2 cellular contexts compared by ENCODE assay signal in the genomic region with DNA sequence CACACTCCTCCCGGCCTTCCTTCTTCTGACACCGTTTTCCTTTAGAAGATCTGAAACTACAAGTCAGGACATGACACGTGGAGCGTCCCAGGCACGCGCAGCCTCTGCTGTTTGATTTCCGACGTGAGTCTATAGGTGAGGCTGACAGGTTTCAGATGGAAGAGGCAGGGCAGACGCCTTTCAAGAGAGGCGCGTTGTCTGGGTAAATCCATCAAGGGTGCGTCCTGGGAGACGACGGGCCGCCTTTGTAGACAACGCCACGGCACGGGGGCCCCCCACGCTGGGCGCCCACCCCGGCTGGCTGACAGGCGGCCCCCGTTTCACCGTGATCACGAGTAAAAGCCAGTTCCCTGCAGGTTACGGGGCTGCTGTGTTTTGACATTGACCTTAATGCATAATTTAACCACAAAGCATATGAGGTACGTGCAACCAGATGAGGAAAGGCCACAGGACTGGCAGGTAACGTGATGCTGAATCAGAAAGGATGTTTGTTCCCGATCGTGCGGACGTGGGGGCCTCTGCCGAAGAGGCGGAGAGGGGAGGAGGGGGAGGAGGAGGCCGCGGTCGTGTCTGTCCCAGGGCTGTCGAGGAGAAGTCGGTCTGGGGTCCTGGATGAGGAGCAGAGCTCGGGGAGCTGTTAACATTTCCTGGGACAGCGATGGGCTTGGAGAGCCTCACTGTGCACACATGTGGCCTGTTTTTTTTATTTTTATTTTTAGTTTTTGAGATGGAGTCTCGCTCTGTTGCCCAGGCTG.
TF ChIP-seq lines count a peak whose summit lies in the region.

No MANE protein-coding gene starts in this region.

TF ChIP-seq in neural cell, 6 proteins besides CTCF, POLR2A, EP300 and RAD21 (continued from another document):
- no peak for TF ChIP-seq REST (IDR thresholded peaks at IDR 0.05; ENCODE audit: borderline replicate concordance)

TF ChIP-seq in SK-N-SH, 30 proteins besides CTCF, POLR2A, EP300 and RAD21 (continued from another document):
- TF ChIP-seq REST (IDR thresholded peaks at IDR 0.05; ENCODE audit: low read depth, low read length) (no peak), GABPA (IDR thresholded peaks at IDR 0.05; ENCODE audit: low read depth) (no peak), POLR2AphosphoS5 (IDR thresholded peaks at IDR 0.05; ENCODE audit: low read depth, low read length) (no peak), CHD2 (IDR thresholded peaks at IDR 0.05; ENCODE audit: low read length, partially characterized antibody) (no peak), NFIC (IDR thresholded peaks at IDR 0.05; ENCODE audit: borderline replicate concordance) (no peak), YY1 (IDR thresholded peaks at IDR 0.05; ENCODE audit: low read depth) (no peak), EZH2phosphoT487 (IDR thresholded peaks at IDR 0.05; ENCODE audit: borderline replicate concordance, low read depth) (no peak), RCOR1 (IDR thresholded peaks at IDR 0.05; ENCODE audit: low read length) (no peak), SMC3 (IDR thresholded peaks at IDR 0.05; ENCODE audit: low read depth, low read length) (no peak)
